Comparison of ENCODE assay signal across 15 cellular contexts in the genomic region with DNA sequence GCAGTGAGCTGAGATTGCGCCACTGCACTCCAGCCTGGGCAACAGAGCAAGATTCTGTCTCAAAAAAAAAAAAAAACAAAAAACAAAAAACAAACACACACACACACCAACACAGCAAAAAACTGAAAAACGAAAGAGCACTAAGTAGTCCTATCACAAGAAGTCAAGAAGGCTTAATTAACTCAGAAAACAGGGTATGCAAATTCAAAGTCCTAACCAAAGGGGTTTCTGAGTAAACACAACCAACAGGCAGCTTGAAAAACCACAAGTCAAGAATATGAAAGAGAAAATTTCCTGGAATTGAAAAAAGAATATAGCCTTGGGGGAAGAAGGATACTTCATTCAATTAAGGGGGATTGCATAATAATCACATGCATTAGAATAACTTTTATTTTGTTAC.
DNase-seq lines count a peak whose midpoint lies in the region; ATAC-seq and FAIRE-seq lines count a peak whose summit lies in the region.
"Had no signal": no experiment of that assay in that cellular context is flagged by ENCODE, and none has a peak within 500 bp of the region (broad histone marks: within the 10 kb centered on the region; RNA-seq: fewer than 3 reads in every experiment).

No MANE protein-coding gene starts in this region.

- DNase-seq in GM18507 (ENCODE audit: extremely low spot score, insufficient read length, low read depth) (no peak), DMS153 (lab: John Stamatoyannopoulos, UW) (no peak), glomerular visceral epithelial cell (ENCODE audit: extremely low spot score) (no peak), posterior cingulate gyrus (no peak)
- DNase-seq: activated T-cell treated with anti-CD3 and anti-CD28 coated beads for 4 hours, foreskin fibroblast, left ventricle myocardium inferior, NCI-H748 treated with DMSO at 0.1 percent for 48 hours, occipital lobe, transverse colon had no signal

- ATAC-seq in GM19452 (IDR thresholded peaks at IDR 0.05; ENCODE audit: unreplicated experiment) (peak; percentile 80), HG03025 (IDR thresholded peaks at IDR 0.05; ENCODE audit: low FRiP score, unreplicated experiment) (peak; percentile 68), GM19467 (IDR thresholded peaks at IDR 0.05; ENCODE audit: unreplicated experiment) (no peak)

- H3K4me1 Mint-ChIP-seq in T-helper 1 cell treated with Interleukin-12 subunit alpha and Interleukin-12 subunit beta and Interleukin-4 antibody, amounts not matched to agents 30 μg/mL and 1 μg/mL, for 36 hours (ENCODE audit: low read depth): peaks cover 30% of the 10 kb centered on the region

- no peaks in the 10 kb centered on the region for H3K9me3 Mint-ChIP-seq in T-helper 1 cell treated with Interleukin-12 subunit alpha and Interleukin-12 subunit beta and Interleukin-4 antibody, amounts not matched to agents 30 μg/mL and 1 μg/mL, for 36 hours
- H3K9me3 Mint-ChIP-seq: CD14-positive monocyte had no signal

- H3K27ac Mint-ChIP-seq in T-helper 1 cell treated with Interleukin-12 subunit alpha and Interleukin-12 subunit beta and Interleukin-4 antibody, amounts not matched to agents 30 μg/mL and 1 μg/mL, for 36 hours: peak overlapping the region; percentile 79
- H3K27ac Mint-ChIP-seq: CD14-positive monocyte had no signal

- peak; percentile 84 for FAIRE-seq in GM18507 (lab: Jason Lieb, UNC)

- H3K4me3 Mint-ChIP-seq in T-helper 1 cell treated with Interleukin-12 subunit alpha and Interleukin-12 subunit beta and Interleukin-4 antibody, amounts not matched to agents 30 μg/mL and 1 μg/mL, for 36 hours: peak overlapping the region; percentile 59
- H3K4me3 Mint-ChIP-seq: CD14-positive monocyte had no signal

- peaks cover 15% of the 10 kb centered on the region for H3K36me3 Mint-ChIP-seq in T-helper 1 cell treated with Interleukin-12 subunit alpha and Interleukin-12 subunit beta and Interleukin-4 antibody, amounts not matched to agents 30 μg/mL and 1 μg/mL, for 36 hours (ENCODE audit: low read depth)
- H3K36me3 Mint-ChIP-seq: CD14-positive monocyte had no signal

- peaks cover 6% of the 10 kb centered on the region for H3K27me3 Mint-ChIP-seq in T-helper 1 cell treated with Interleukin-12 subunit alpha and Interleukin-12 subunit beta and Interleukin-4 antibody, amounts not matched to agents 30 μg/mL and 1 μg/mL, for 36 hours (ENCODE audit: low read depth)

- intact Hi-C loops in posterior cingulate gyrus (cut with DNase I): no loop called here
